26 cellular contexts compared by ENCODE assay signal in genomic region chr13:20306039-20306438, GRCh38.
"Had no signal": no experiment of that assay in that cellular context is flagged by ENCODE, and none has a peak within 500 bp of the region (broad histone marks: within the 10 kb centered on the region; RNA-seq: fewer than 3 reads in every experiment).

No MANE protein-coding gene starts in this region.

- FAIRE-seq: colon, endothelial cell of umbilical vein, islet of Langerhans, keratinocyte had no signal

- ATAC-seq: gastrocnemius medialis, heart right ventricle, left cardiac atrium, left lung, left ventricle myocardium superior, mucosa of descending colon had no signal

- H3K36me3 ChIP-seq: esophagus squamous epithelium, gastrocnemius medialis, heart right ventricle, left lung had no signal

- H3K36me3 Mint-ChIP-seq: memory B cell had no signal

- H3K4me1 ChIP-seq: gastrocnemius medialis had no signal

- H3K4me3 Mint-ChIP-seq: memory B cell, mesothelial cell of epicardium, naive B cell had no signal

- H3K4me1 Mint-ChIP-seq: memory B cell had no signal

- H3K4me3 ChIP-seq: coronary artery, dorsolateral prefrontal cortex, esophagus squamous epithelium, gastrocnemius medialis, heart right ventricle, left lung, lung, mucosa of descending colon had no signal

- DNase-seq: dermis blood vessel endothelial cell; dorsolateral prefrontal cortex; effector CD4-positive, alpha-beta T cell; effector memory CD4-positive, alpha-beta T cell; esophagus squamous epithelium; foreskin fibroblast; foreskin melanocyte; gastrocnemius medialis; glutamatergic neuron; head of caudate nucleus; heart right ventricle; hippocampal formation; left cardiac atrium; left lung; left ventricle myocardium superior; mammary epithelial cell; mucosa of descending colon; naive B cell had no signal

- H3K27ac Mint-ChIP-seq: memory B cell, mesothelial cell of epicardium, naive B cell had no signal

- H3K27ac ChIP-seq: coronary artery, dorsolateral prefrontal cortex, esophagus squamous epithelium, gastrocnemius medialis, heart right ventricle, left lung had no signal

- H3K9me3 ChIP-seq: gastrocnemius medialis, mucosa of descending colon had no signal
